Comparison of ENCODE assay signal across 8 cellular contexts in the genomic region with DNA sequence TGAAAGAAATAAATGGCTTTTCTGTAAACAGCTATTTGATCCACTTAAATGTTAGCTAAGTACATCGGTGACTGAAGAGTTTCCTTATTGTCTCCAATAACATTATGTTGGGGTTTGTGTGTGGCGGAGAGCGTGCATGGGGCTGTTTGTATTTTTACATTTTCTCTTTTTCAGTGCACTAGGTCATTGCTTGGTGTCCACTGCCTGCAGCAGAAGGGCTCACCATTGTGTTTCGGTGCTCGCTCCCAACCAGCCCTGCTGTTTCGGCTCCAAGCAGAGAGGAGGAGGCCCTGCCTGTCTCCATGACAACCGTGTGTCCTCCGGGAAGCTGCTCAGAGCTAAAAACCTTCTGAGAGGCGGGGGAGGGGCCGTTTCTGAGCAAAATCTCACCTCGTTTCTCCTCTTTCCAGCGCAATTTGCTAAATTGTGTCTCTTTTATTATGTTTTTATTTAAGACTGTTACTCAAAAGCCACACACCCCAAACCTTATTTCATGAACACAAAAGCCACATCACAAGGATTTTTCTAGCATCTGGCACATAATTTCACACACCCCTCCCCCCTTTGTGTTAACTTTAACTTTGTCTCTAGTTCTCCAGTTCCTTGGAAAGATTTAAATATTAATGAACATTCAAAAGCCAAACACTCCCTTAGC.
DNase-seq lines count a peak whose midpoint lies in the region; ATAC-seq, FAIRE-seq and TF ChIP-seq lines count a peak whose summit lies in the region.

No MANE protein-coding gene starts in this region.

- H3K9me3 ChIP-seq in pancreas = no peaks in the 10 kb centered on the region

- no peaks in the 10 kb centered on the region for H3K27me3 ChIP-seq in pancreas

- H3K27ac ChIP-seq in pancreas = no peak overlapping the region

- H3K36me3 Mint-ChIP-seq in stimulated activated naive B cell treated with anti-CD40 and anti-IgM and Interleukin-4, amounts not matched to agents 10 μg/mL and 1 μg/mL and 100 μg/mL, for 72 hours = no peaks in the 10 kb centered on the region

- WGBS in pancreas, 2 donors = 16% methylated on average over 12 of the region's 12 CpGs

- peak; percentile 28 to 94 (median 90) for ATAC-seq in pancreas
- ATAC-seq in HG03432 (IDR thresholded peaks at IDR 0.05; ENCODE audit: unreplicated experiment) = no peak
- ATAC-seq in stimulated activated naive B cell treated with anti-CD40 and anti-IgM and Interleukin-4, amounts not matched to agents 10 μg/mL and 1 μg/mL and 100 μg/mL, for 72 hours (replicated peaks) = no peak

- no peaks in the 10 kb centered on the region for H3K9me3 Mint-ChIP-seq in stimulated activated naive B cell treated with anti-CD40 and anti-IgM and Interleukin-4, amounts not matched to agents 10 μg/mL and 1 μg/mL and 100 μg/mL, for 72 hours

- no peaks in the 10 kb centered on the region for H3K36me3 ChIP-seq in pancreas

- peak in 67 of 76 experiments; percentile 9 to 78 (median 50) for DNase-seq in HUDEP-2 (lab: John Stamatoyannopoulos, UW; ENCODE audit: unreplicated experiment in 76 of 76)
- DNase-seq in OCI-M1 (lab: John Stamatoyannopoulos, UW) = peak; percentile 36
- DNase-seq in fibroblast of the conjunctiva (ENCODE audit: low read depth) = peak; percentile 40
- DNase-seq in pancreas = peak in 5 of 6 donors; percentile 12 to 61 (median 29)
- no peak for DNase-seq in posterior vena cava (ENCODE audit: low spot score)
- DNase-seq in stimulated activated naive B cell treated with anti-CD40 and anti-IgM and Interleukin-4, amounts not matched to agents 10 μg/mL and 1 μg/mL and 100 μg/mL, for 72 hours = no peak
- DNase-seq in stimulated activated CD4-positive, alpha-beta T cell treated with anti-CD3 and anti-CD28 coated beads, Interleukin-2, amount 100 ng/mL, for 48 hours = no peak

- H3K4me3 Mint-ChIP-seq in stimulated activated naive B cell treated with anti-CD40 and anti-IgM and Interleukin-4, amounts not matched to agents 10 μg/mL and 1 μg/mL and 100 μg/mL, for 72 hours = no peak overlapping the region

- peaks cover 0 to 4% of the 10 kb centered on the region in 2 donors for H3K27me3 Mint-ChIP-seq in stimulated activated naive B cell treated with anti-CD40 and anti-IgM and Interleukin-4, amounts not matched to agents 10 μg/mL and 1 μg/mL and 100 μg/mL, for 72 hours

- no peak overlapping the region for H3K4me3 ChIP-seq in pancreas

- no peaks in the 10 kb centered on the region for H3K4me1 ChIP-seq in pancreas

- intact Hi-C loops in pancreas (cut with DNase I) = no loop called here
- intact Hi-C loops in posterior vena cava (cut with DNase I) = no loop called here

- no peak for TF ChIP-seq CTCF in pancreas (IDR thresholded peaks at IDR 0.05)

- no peaks in the 10 kb centered on the region for H3K4me1 Mint-ChIP-seq in stimulated activated naive B cell treated with anti-CD40 and anti-IgM and Interleukin-4, amounts not matched to agents 10 μg/mL and 1 μg/mL and 100 μg/mL, for 72 hours

- no peak for FAIRE-seq in pancreas (lab: Jason Lieb, UNC)

- no peak overlapping the region for H3K27ac Mint-ChIP-seq in stimulated activated naive B cell treated with anti-CD40 and anti-IgM and Interleukin-4, amounts not matched to agents 10 μg/mL and 1 μg/mL and 100 μg/mL, for 72 hours

Comparison
In these comparisons a context has a peak if more than half of its experiments do, and no peak if none do; other contexts are left out.
1. DNase-seq: peak in HUDEP-2 (67 of 76), OCI-M1 (single experiment), fibroblast of the conjunctiva (single experiment) and pancreas (5 of 6); none in posterior vena cava (single experiment), stimulated activated naive B cell treated with anti-CD40 and anti-IgM and Interleukin-4, amounts not matched to agents 10 μg/mL and 1 μg/mL and 100 μg/mL, for 72 hours (single experiment) and stimulated activated CD4-positive, alpha-beta T cell treated with anti-CD3 and anti-CD28 coated beads, Interleukin-2, amount 100 ng/mL, for 48 hours (0 of 2).
2. ATAC-seq: peak in pancreas (4 of 4); none in HG03432 (single experiment) and stimulated activated naive B cell treated with anti-CD40 and anti-IgM and Interleukin-4, amounts not matched to agents 10 μg/mL and 1 μg/mL and 100 μg/mL, for 72 hours (0 of 2).